ENCODE assay signal across 22 cellular contexts in genomic region chr4:94852601-94853000, GRCh38.
"Had no signal": no experiment of that assay in that cellular context is flagged by ENCODE, and none has a peak within 500 bp of the region (broad histone marks: within the 10 kb centered on the region; RNA-seq: fewer than 3 reads in every experiment).

No MANE protein-coding gene starts in this region.

- H3K4me3 ChIP-seq: colonic mucosa, esophagus squamous epithelium, gastroesophageal sphincter, mucosa of descending colon, ovary, right atrium auricular region, sigmoid colon, smooth muscle cell, testis, tibial nerve, upper lobe of right lung, vagina had no signal

- DNase-seq: colonic mucosa; dermis blood vessel endothelial cell; esophagus squamous epithelium; foreskin fibroblast; glutamatergic neuron; islet precursor cell; mammary epithelial cell; mucosa of descending colon; natural killer cell; ovary; sigmoid colon; stimulated activated CD4-positive, alpha-beta T cell treated with anti-CD3 and anti-CD28 coated beads, Interleukin-2, amount 100 ng/mL, for 48 hours; testis; upper lobe of right lung had no signal

- H3K36me3 ChIP-seq: colonic mucosa, esophagus squamous epithelium, gastroesophageal sphincter, ovary, right atrium auricular region, sigmoid colon, tibial nerve, upper lobe of right lung, vagina had no signal

- H3K27ac Mint-ChIP-seq: natural killer cell; stimulated activated effector memory CD8-positive, alpha-beta T cell treated with anti-CD3 and anti-CD28 coated beads, Interleukin-12 subunit alpha, Interleukin-12 subunit beta, amount 100 ng/mL, for 72 hours; stimulated activated naive CD8-positive, alpha-beta T cell treated with anti-CD3 and anti-CD28 coated beads, Interleukin-15, Interleukin-2, amounts not matched to agents 100 ng/mL and 50 ng/mL, for 24 hours had no signal

- H3K4me3 Mint-ChIP-seq: natural killer cell; neural crest cell; stimulated activated effector memory CD8-positive, alpha-beta T cell treated with anti-CD3 and anti-CD28 coated beads, Interleukin-12 subunit alpha, Interleukin-12 subunit beta, amount 100 ng/mL, for 72 hours; stimulated activated naive CD8-positive, alpha-beta T cell treated with anti-CD3 and anti-CD28 coated beads, Interleukin-15, Interleukin-2, amounts not matched to agents 100 ng/mL and 50 ng/mL, for 24 hours had no signal

- H3K9me3 Mint-ChIP-seq: natural killer cell; stimulated activated effector memory CD8-positive, alpha-beta T cell treated with anti-CD3 and anti-CD28 coated beads, Interleukin-12 subunit alpha, Interleukin-12 subunit beta, amount 100 ng/mL, for 72 hours; stimulated activated naive CD8-positive, alpha-beta T cell treated with anti-CD3 and anti-CD28 coated beads, Interleukin-15, Interleukin-2, amounts not matched to agents 100 ng/mL and 50 ng/mL, for 24 hours had no signal

- H3K9me3 ChIP-seq: colonic mucosa, esophagus squamous epithelium, gastroesophageal sphincter, mucosa of descending colon, ovary, right atrium auricular region, sigmoid colon, testis, tibial nerve, upper lobe of right lung, vagina had no signal

- H3K27me3 ChIP-seq: colonic mucosa, esophagus squamous epithelium, gastroesophageal sphincter, ovary, right atrium auricular region, sigmoid colon, testis, tibial nerve, upper lobe of right lung, vagina had no signal

- H3K4me1 Mint-ChIP-seq: natural killer cell; stimulated activated effector memory CD8-positive, alpha-beta T cell treated with anti-CD3 and anti-CD28 coated beads, Interleukin-12 subunit alpha, Interleukin-12 subunit beta, amount 100 ng/mL, for 72 hours had no signal

- H3K36me3 Mint-ChIP-seq: stimulated activated effector memory CD8-positive, alpha-beta T cell treated with anti-CD3 and anti-CD28 coated beads, Interleukin-12 subunit alpha, Interleukin-12 subunit beta, amount 100 ng/mL, for 72 hours had no signal

- H3K4me1 ChIP-seq: colonic mucosa, esophagus squamous epithelium, gastroesophageal sphincter, right atrium auricular region, sigmoid colon, testis, upper lobe of right lung, vagina had no signal

- H3K27me3 Mint-ChIP-seq: stimulated activated naive CD8-positive, alpha-beta T cell treated with anti-CD3 and anti-CD28 coated beads, Interleukin-15, Interleukin-2, amounts not matched to agents 100 ng/mL and 50 ng/mL, for 24 hours had no signal
